14 cellular contexts compared by ENCODE assay signal in genomic region chr14:69138189-69138535, GRCh38. TPM values are rescaled to one million over a fixed set of nuclear protein-coding genes. Genes with fewer than 3 reads are reported as not detected.
DNase-seq lines count a peak whose midpoint lies in the region; ATAC-seq and TF ChIP-seq lines count a peak whose summit lies in the region.
"Had no signal": no experiment of that assay in that cellular context is flagged by ENCODE, and none has a peak within 500 bp of the region (broad histone marks: within the 10 kb centered on the region; RNA-seq: fewer than 3 reads in every experiment).

No MANE protein-coding gene starts in this region.

- peak overlapping the region; percentile 86 for H3K27ac Mint-ChIP-seq in T-helper 17 cell
- H3K27ac Mint-ChIP-seq: CD8-positive, alpha-beta T cell had no signal

- peak; percentile 61 for DNase-seq in AG20443 (ENCODE audit: low spot score)
- no peak for DNase-seq in T-helper 17 cell
- DNase-seq in fibroblast of lung (ENCODE audit: low read depth in 2 of 2) = peak; percentile 72 to 89
- DNase-seq in omental fat pad (ENCODE audit: low spot score) = no peak
- no peak for DNase-seq in ACHN
- no peak for DNase-seq in tibial artery
- DNase-seq in cerebellar cortex (ENCODE audit: low spot score) = no peak
- DNase-seq: activated CD4-positive, alpha-beta T cell treated with anti-CD3 and anti-CD28 coated beads, Interleukin-2, amount 50 U/mL, for 48 hours; CD8-positive, alpha-beta T cell; NCI-H524 treated with DMSO at 0.1 percent for 48 hours; ovary had no signal

- H3K4me3 ChIP-seq in fibroblast of lung (replicated peaks in 1 of 4; ENCODE audit: control extremely low read depth in 1 of 4, insufficient read depth in 1 of 4, low read depth in 3 of 4, low read length in 4 of 4) (no peak overlapping the region), tibial artery (no peak overlapping the region)
- H3K4me3 ChIP-seq: K562, ovary, SJSA1 had no signal

- H3K4me3 Mint-ChIP-seq in T-helper 17 cell = no peak overlapping the region
- H3K4me3 Mint-ChIP-seq: CD8-positive, alpha-beta T cell had no signal

- H3K27me3 ChIP-seq in fibroblast of lung (ENCODE audit: control insufficient read depth, insufficient read depth, low read length) (no peaks in the 10 kb centered on the region), tibial artery (no peaks in the 10 kb centered on the region)
- H3K27me3 ChIP-seq: ovary, SJSA1 had no signal

- peaks cover 21% of the 10 kb centered on the region for H3K79me2 ChIP-seq in fibroblast of lung (ENCODE audit: control insufficient read depth, insufficient read depth, low read length)

- no peak for ATAC-seq in T-helper 17 cell
- peak; percentile 80 for ATAC-seq in omental fat pad (ENCODE audit: low FRiP score)
- no peak for ATAC-seq in HG03342 (IDR thresholded peaks at IDR 0.05; ENCODE audit: unreplicated experiment)

- TF ChIP-seq CTCF in fibroblast of lung (conservative IDR thresholded peaks at IDR 0.05 in 1 of 2, IDR thresholded peaks at IDR 0.05 in 1 of 2; ENCODE audit: low read depth in 1 of 2, low read length in 2 of 2) = no peak
- TF ChIP-seq CTCF in omental fat pad (IDR thresholded peaks at IDR 0.05) = no peak
- no peak for TF ChIP-seq CTCF in tibial artery (IDR thresholded peaks at IDR 0.05)

- H3K4me1 ChIP-seq in fibroblast of lung (ENCODE audit: control insufficient read depth, extremely low read depth, insufficient read depth, low read length) (peaks cover 14% of the 10 kb centered on the region), tibial artery (peaks cover 0 to 34% (median 20%) of the 10 kb centered on the region in 4 donors)

- no peak overlapping the region for H3K9ac ChIP-seq in fibroblast of lung (ENCODE audit: insufficient read depth, low read length)

- H3K9me3 ChIP-seq in T-helper 17 cell (ENCODE audit: control insufficient read depth, low read length, poor library complexity, severe bottlenecking) = no peaks in the 10 kb centered on the region
- H3K9me3 ChIP-seq in fibroblast of lung (ENCODE audit: control insufficient read depth, insufficient read depth, low read depth, low read length) = no peaks in the 10 kb centered on the region
- no peaks in the 10 kb centered on the region for H3K9me3 ChIP-seq in tibial artery
- H3K9me3 ChIP-seq: ovary, SJSA1 had no signal

- H3K27me3 Mint-ChIP-seq in T-helper 17 cell = no peaks in the 10 kb centered on the region

- H3K27ac ChIP-seq in fibroblast of lung (ENCODE audit: insufficient read depth, low read length) = no peak overlapping the region
- H3K27ac ChIP-seq in tibial artery = peak overlapping the region in 1 of 2 donors; percentile 35
- H3K27ac ChIP-seq: ovary had no signal

- in situ Hi-C loops in ACHN (cut with HindIII; ENCODE audit: low pct_ligation_motif_present, low pct_unique_long_range_greater_than_20kb, low sequenced_read_pairs) = no loop called here

- peak overlapping the region; percentile 65 for H3K4me2 ChIP-seq in fibroblast of lung (ENCODE audit: extremely low read depth, insufficient read depth, low read length)

- no peak overlapping the region for H2AFZ ChIP-seq in fibroblast of lung (ENCODE audit: low read length)

- intact Hi-C loops in tibial artery (cut with DNase I; ENCODE audit: low total_unique reads) = no loop called here

- H3K4me1 Mint-ChIP-seq in T-helper 17 cell = peaks cover 40% of the 10 kb centered on the region

- H3K36me3 ChIP-seq in fibroblast of lung (ENCODE audit: control insufficient read depth, insufficient read depth, low read length) = no peaks in the 10 kb centered on the region
- peaks cover 0 to 4% (median 0%) of the 10 kb centered on the region in 3 donors for H3K36me3 ChIP-seq in tibial artery
- H3K36me3 ChIP-seq: ovary had no signal

- H4K20me1 ChIP-seq in fibroblast of lung (ENCODE audit: control insufficient read depth, extremely low read depth, insufficient read depth, low read length) = no peaks in the 10 kb centered on the region

- H3K36me3 Mint-ChIP-seq in T-helper 17 cell (ENCODE audit: low read depth) = no peaks in the 10 kb centered on the region

RNA-seq across cellular contexts. Expression of gene DCAF5, which starts 14.8 kb away (rescaled TPM):
- 10 to 100 TPM; 55.0 to 61.6 TPM for total RNA-seq in T-helper 17 cell
- 10.3 and 16.8 TPM in 2 replicates for total RNA-seq in fibroblast of lung
- polyA plus RNA-seq in fibroblast of lung = 26.4 and 31.8 TPM in 2 replicates
- polyA plus RNA-seq in fibroblast of lung (2012) = 14.6 and 22.4 TPM in 2 replicates
- polyA minus RNA-seq in fibroblast of lung (ENCODE audit: low replicate concordance) = 71.8 and 101 TPM in 2 replicates
- total RNA-seq in omental fat pad = 10 to 100 TPM; 30.4 to 58.1 (median 38.0) TPM

RNA-seq across cellular contexts. Expression of gene EXD2, which starts 53.1 kb away (rescaled TPM):
- total RNA-seq in T-helper 17 cell = 1 to 10 TPM; 4.6 to 5.1 TPM
- total RNA-seq in fibroblast of lung = 21.1 and 27.7 TPM in 2 replicates
- polyA plus RNA-seq in fibroblast of lung = 19.8 and 25.5 TPM in 2 replicates
- polyA plus RNA-seq in fibroblast of lung (2012) = 15.1 and 17.4 TPM in 2 replicates
- polyA minus RNA-seq in fibroblast of lung (ENCODE audit: low replicate concordance) = 5.4 and 36.8 TPM in 2 replicates
- 10 to 100 TPM; 15.4 to 27.0 (median 17.3) TPM for total RNA-seq in omental fat pad

Comparison
In these comparisons a context has a peak if more than half of its experiments do, and no peak if none do; other contexts are left out.
1. DNase-seq: peak in AG20443 (single experiment) and fibroblast of lung (2 of 2); none in T-helper 17 cell (0 of 3), omental fat pad (single experiment), ACHN (single experiment), tibial artery (0 of 2) and cerebellar cortex (single experiment).